In genomic region chr10:78028438-78029293, GRCh38 we compare ENCODE assay signal across 8 cellular contexts. TPM values are rescaled to one million over a fixed set of nuclear protein-coding genes. Genes with fewer than 3 reads are reported as not detected.
A peak's percentile ranks its signal among the peaks of the same experiment; 100 is the strongest.
DNase-seq lines count a peak whose midpoint lies in the region; ATAC-seq and TF ChIP-seq lines count a peak whose summit lies in the region.

No MANE protein-coding gene starts in this region.

- DNase-seq in GM12864 (ENCODE audit: low read depth) (no peak), DMS153 (lab: John Stamatoyannopoulos, UW) (no peak)

- TF ChIP-seq CTCF in GM12864 (IDR thresholded peaks at IDR 0.05; ENCODE audit: low read depth, low read length, missing control alignments) (no peak), WI38 (IDR thresholded peaks at IDR 0.05; ENCODE audit: low read depth, low read length) (no peak), nephron (IDR thresholded peaks at IDR 0.05; ENCODE audit: unreplicated experiment in 3 of 3) (no peak)

- H3K9me3 Mint-ChIP-seq in nephron = no peaks in the 10 kb centered on the region

- H3K36me3 Mint-ChIP-seq in nephron (ENCODE audit: low read depth) = peaks cover 31% of the 10 kb centered on the region

- peak; percentile 2 for ATAC-seq in HG02852 (IDR thresholded peaks at IDR 0.05; ENCODE audit: unreplicated experiment)
- no peak for ATAC-seq in HG03469 (IDR thresholded peaks at IDR 0.05; ENCODE audit: unreplicated experiment)
- ATAC-seq in HG02763 (IDR thresholded peaks at IDR 0.05; ENCODE audit: unreplicated experiment) = no peak

- peaks cover 17% of the 10 kb centered on the region for H3K4me1 Mint-ChIP-seq in nephron

- peak overlapping the region in 1 of 2 donors; percentile 43 for H3K27ac ChIP-seq in esophagus (ENCODE audit: low read depth in 2 of 2, low read length in 1 of 2)

- H3K36me3 ChIP-seq in esophagus (ENCODE audit: control insufficient read depth in 2 of 2, insufficient read depth in 2 of 2, low read length in 1 of 2) = peaks cover 4 to 8% of the 10 kb centered on the region in 2 donors

- H3K4me3 ChIP-seq in GM12864 (ENCODE audit: low read depth, low read length) (peak overlapping the region; percentile 95), WI38 (ENCODE audit: low read depth, low read length) (peak overlapping the region; percentile 100), esophagus (ENCODE audit: low read depth in 1 of 2, low read length in 2 of 2) (peak overlapping the region; percentile 96 to 99)

- H3K27me3 Mint-ChIP-seq in nephron (ENCODE audit: low read depth) = no peaks in the 10 kb centered on the region

- 35% methylated on average over 36 of the region's 36 CpGs for WGBS in esophagus, 2 donors

- peak overlapping the region; percentile 80 to 91 (median 91) for H3K27ac Mint-ChIP-seq in nephron

- H3K4me1 ChIP-seq in esophagus (ENCODE audit: control insufficient read depth in 2 of 2, insufficient read depth in 2 of 2, low read length in 1 of 2) = peaks cover 2 to 3% of the 10 kb centered on the region in 2 donors

- no peaks in the 10 kb centered on the region for H3K27me3 ChIP-seq in esophagus (ENCODE audit: control insufficient read depth in 1 of 2, insufficient read depth in 2 of 2, low read length in 2 of 2)

- H3K9me3 ChIP-seq in esophagus (ENCODE audit: control insufficient read depth in 2 of 2, insufficient read depth in 1 of 2, low read depth in 1 of 2, low read length in 1 of 2) = no peaks in the 10 kb centered on the region

- H3K4me3 Mint-ChIP-seq in nephron = peak overlapping the region; percentile 99 to 100 (median 99)

RNA-seq across cellular contexts. Expression of gene POLR3A, which starts 0.6 kb away (rescaled TPM):
- 1 to 10 TPM; 3.4 to 3.6 TPM for polyA plus RNA-seq in esophagus

RNA-seq across cellular contexts. Expression of gene RPS24, which starts 5.0 kb away (rescaled TPM):
- 1,000 to 10,000 TPM; 5,326 to 6,767 TPM for polyA plus RNA-seq in esophagus
